8 cellular contexts compared by ENCODE assay signal in the genomic region with DNA sequence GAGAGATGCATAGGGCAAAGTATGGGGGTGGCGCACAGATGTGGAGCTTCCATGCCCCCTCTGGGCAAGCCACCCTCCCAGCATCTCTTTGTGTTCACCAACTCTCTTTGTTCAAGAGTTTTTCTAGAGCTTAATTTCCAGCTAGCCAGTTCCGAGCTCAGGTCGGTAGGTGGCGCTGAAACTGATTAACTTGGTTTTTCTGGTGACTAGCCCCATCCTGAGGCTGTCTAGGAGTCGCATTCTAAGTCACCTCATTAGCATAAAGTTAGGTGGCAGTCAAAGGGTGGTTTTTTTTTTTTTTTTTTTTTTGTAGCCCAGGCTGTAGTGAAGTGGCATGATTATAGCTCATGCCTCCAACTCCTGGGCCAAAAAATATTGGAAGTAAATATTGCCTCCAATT.
DNase-seq lines count a peak whose midpoint lies in the region; ATAC-seq and TF ChIP-seq lines count a peak whose summit lies in the region.

No MANE protein-coding gene starts in this region.

- H3K4me3 ChIP-seq in NB4 (ENCODE audit: low read depth, low read length) (no peak overlapping the region), stomach (no peak overlapping the region)

- no peaks in the 10 kb centered on the region for H3K27me3 ChIP-seq in stomach

- TF ChIP-seq POLR2A in NB4 (IDR thresholded peaks at IDR 0.05; ENCODE audit: extremely low read depth, insufficient read length) (no peak), stomach (IDR thresholded peaks at IDR 0.05) (no peak)

- H3K36me3 ChIP-seq in stomach = no peaks in the 10 kb centered on the region

- DNase-seq in ELR (ENCODE audit: low read depth) (peak; percentile 52), NB4 (ENCODE audit: low read depth) (peak; percentile 84), cerebellar cortex (ENCODE audit: low spot score) (peak; percentile 36), stomach (no peak), amniotic stem cell (lab: John Stamatoyannopoulos, UW) (no peak)
- peak; percentile 61 for DNase-seq in stimulated activated CD4-positive, alpha-beta T cell treated with anti-CD3 and anti-CD28 coated beads, Interleukin-1b, Interleukin-23, amount 100 ng/mL, for 48 hours

- peak; percentile 99 for TF ChIP-seq CTCF in NB4 (IDR thresholded peaks at IDR 0.05; ENCODE audit: low read depth, low read length)
- no peak for TF ChIP-seq CTCF in stomach (IDR thresholded peaks at IDR 0.05)

- intact Hi-C loops in stomach (cut with DNase I; ENCODE audit: low total_unique reads) = no loop called here

- 52 to 60% (median 53%) methylated on average over 5 of the region's 5 CpGs for WGBS in stomach, 5 donors

- no peaks in the 10 kb centered on the region for H3K4me1 ChIP-seq in stomach

- no peak overlapping the region for H3K27ac ChIP-seq in stomach

- no peak for TF ChIP-seq EP300 in stomach (IDR thresholded peaks at IDR 0.05)

- ATAC-seq in GM21528 (IDR thresholded peaks at IDR 0.05; ENCODE audit: low FRiP score, unreplicated experiment) = peak; percentile 75
- no peak for ATAC-seq in GM21526 (IDR thresholded peaks at IDR 0.05; ENCODE audit: low FRiP score, unreplicated experiment)

- H3K9me3 ChIP-seq in stomach = no peaks in the 10 kb centered on the region

Comparison
In these comparisons a context has a peak if more than half of its experiments do, and no peak if none do; other contexts are left out.
1. DNase-seq: peak in ELR (single experiment), NB4 (single experiment), cerebellar cortex (single experiment) and stimulated activated CD4-positive, alpha-beta T cell treated with anti-CD3 and anti-CD28 coated beads, Interleukin-1b, Interleukin-23, amount 100 ng/mL, for 48 hours (single experiment); none in stomach (single experiment) and amniotic stem cell (single experiment).